ENCODE assay signal across 16 cellular contexts in genomic region chr3:97712919-97713318, GRCh38. TPM values are rescaled to one million over a fixed set of nuclear protein-coding genes. Genes with fewer than 3 reads are reported as not detected.
DNase-seq lines count a peak whose midpoint lies in the region; ATAC-seq and TF ChIP-seq lines count a peak whose summit lies in the region.
"Had no signal": no experiment of that assay in that cellular context is flagged by ENCODE, and none has a peak within 500 bp of the region (broad histone marks: within the 10 kb centered on the region; RNA-seq: fewer than 3 reads in every experiment).

No MANE protein-coding gene starts in this region.

- no peaks in the 10 kb centered on the region for H3K36me3 Mint-ChIP-seq in Calu3 (ENCODE audit: insufficient read depth, unreplicated experiment)
- H3K36me3 Mint-ChIP-seq: CD4-positive, CD25-positive, alpha-beta regulatory T cell had no signal

- intact Hi-C loops in Calu3 (cut with micrococcal nuclease; ENCODE audit: unreplicated experiment) = loop anchor here (10.0 kb wide), 1 partner anchor 138 kb away; no protein-coding TSS in a partner anchor

- TF ChIP-seq CTCF in Calu3 (IDR thresholded peaks at IDR 0.05; ENCODE audit: unreplicated experiment) = no peak

- no TSS peak for BruUV-seq in Calu3 (replicated peaks; lab: Mats Ljungman, UMichigan)

- DNase-seq in NCI-H510A treated with DMSO at 0.1 percent for 48 hours (lab: John Stamatoyannopoulos, UW) = peak; percentile 3
- no peak for DNase-seq in NCI-H510A (lab: John Stamatoyannopoulos, UW)
- DNase-seq in DMS153 (lab: John Stamatoyannopoulos, UW) = peak; percentile 1
- peak; percentile 6 for DNase-seq in NCI-H2227 treated with DMSO at 0.1 percent for 48 hours (lab: John Stamatoyannopoulos, UW)
- DNase-seq in erythroblast (lab: John Stamatoyannopoulos, UW) = peak; percentile 59 to 71
- DNase-seq in pons (ENCODE audit: low spot score) = no peak
- DNase-seq in Calu3 = no peak
- DNase-seq: CD4-positive, CD25-positive, alpha-beta regulatory T cell; GF-D8; GM23248; HFFc6; NCI-H1105; NCI-H187; NCI-H345 had no signal

- H3K4me1 Mint-ChIP-seq in Calu3 (ENCODE audit: low read depth, unreplicated experiment) = no peaks in the 10 kb centered on the region

- no peaks in the 10 kb centered on the region for H3K27me3 Mint-ChIP-seq in Calu3 (ENCODE audit: unreplicated experiment)

- no peak overlapping the region for H3K27ac Mint-ChIP-seq in Calu3 (ENCODE audit: unreplicated experiment)
- H3K27ac Mint-ChIP-seq: CD4-positive, CD25-positive, alpha-beta regulatory T cell; HFFc6 had no signal

- no peak overlapping the region for H3K4me3 Mint-ChIP-seq in Calu3 (ENCODE audit: low read depth, unreplicated experiment)
- H3K4me3 Mint-ChIP-seq: CD4-positive, CD25-positive, alpha-beta regulatory T cell; HFFc6 had no signal

- ATAC-seq in HG03139 (IDR thresholded peaks at IDR 0.05; ENCODE audit: unreplicated experiment) = no peak
- ATAC-seq: A549 had no signal

- TF ChIP-seq POLR2A in erythroblast (IDR thresholded peaks at IDR 0.05; ENCODE audit: low read length) = no peak

- CTCF ChIA-PET in Calu3 (lab: Charles Lee) = no interaction called here

- H3K9me3 Mint-ChIP-seq in Calu3 (ENCODE audit: low read depth, unreplicated experiment) = no peaks in the 10 kb centered on the region
- H3K9me3 Mint-ChIP-seq: HFFc6 had no signal

RNA-seq across cellular contexts. Expression of gene ARL6, which starts 51.6 kb away (rescaled TPM):
- 5.2 and 5.6 TPM in 2 replicates for total RNA-seq in Calu3 (2022)

Comparison
In these comparisons a context has a peak if more than half of its experiments do, and no peak if none do; other contexts are left out.
1. DNase-seq: peak in NCI-H510A treated with DMSO at 0.1 percent for 48 hours (single experiment), DMS153 (single experiment), NCI-H2227 treated with DMSO at 0.1 percent for 48 hours (single experiment) and erythroblast (2 of 2); none in NCI-H510A (single experiment), pons (single experiment) and Calu3 (single experiment).